Comparison of ENCODE assay signal across 22 cellular contexts in the genomic region with DNA sequence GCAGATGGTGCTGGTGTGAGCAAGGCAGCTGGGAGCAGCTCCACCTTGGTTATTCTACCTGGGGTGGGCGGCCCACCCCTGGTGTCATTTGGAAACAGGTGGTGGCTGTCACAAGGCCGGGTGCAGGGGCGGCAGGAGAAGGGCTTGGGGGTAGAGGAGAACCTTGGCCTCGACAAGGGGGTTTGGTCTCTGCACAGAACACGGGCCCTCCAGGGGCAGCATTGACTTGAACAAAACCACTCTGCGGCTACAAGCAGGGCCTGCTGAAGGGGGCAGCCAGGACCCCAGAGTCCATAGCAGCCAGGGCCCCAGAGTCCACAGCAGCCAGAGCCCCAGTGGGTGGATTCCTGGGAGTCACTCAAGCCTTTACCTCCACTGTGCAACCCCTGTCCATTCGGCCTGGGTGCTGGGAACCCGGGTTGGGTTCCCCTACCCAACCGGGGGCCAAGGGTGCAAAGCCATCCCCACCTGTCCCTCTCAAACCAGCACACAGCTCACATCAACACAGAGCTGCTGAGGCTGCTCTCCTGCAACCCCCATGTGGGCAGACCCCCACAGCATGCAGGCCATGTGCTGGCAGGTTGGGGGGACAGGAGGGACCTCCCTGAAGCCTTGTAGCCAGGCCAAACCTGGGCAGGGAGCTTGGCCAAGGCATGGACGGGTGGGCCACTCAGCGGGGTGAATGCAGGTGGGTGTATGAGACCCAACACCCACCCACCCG. TPM values are rescaled to one million over a fixed set of nuclear protein-coding genes. Genes with fewer than 3 reads are reported as not detected.
DNase-seq lines count a peak whose midpoint lies in the region; ATAC-seq, FAIRE-seq and TF ChIP-seq lines count a peak whose summit lies in the region.
"Had no signal": no experiment of that assay in that cellular context is flagged by ENCODE, and none has a peak within 500 bp of the region (broad histone marks: within the 10 kb centered on the region; RNA-seq: fewer than 3 reads in every experiment).

No MANE protein-coding gene starts in this region.

- no peaks in the 10 kb centered on the region for H3K9me3 ChIP-seq in osteoblast (ENCODE audit: low read depth, low read length)

- no peak overlapping the region for H3K4me2 ChIP-seq in osteoblast (ENCODE audit: insufficient read depth, low read length)

- no peak for DNase-seq in activated CD4-positive, alpha-beta T cell treated with anti-CD3 and anti-CD28 coated beads, Interleukin-2, amount 10 ng/mL, durations not matched to agents 7 days and 5 days
- DNase-seq in activated CD4-positive, alpha-beta T cell treated with anti-CD3 and anti-CD28 coated beads for 36 hours: no peak
- DNase-seq in COLO668 (lab: John Stamatoyannopoulos, UW; ENCODE audit: unreplicated experiment): peak; percentile 26
- DNase-seq in effector memory CD8-positive, alpha-beta T cell: no peak
- peak; percentile 53 for DNase-seq in osteoblast (ENCODE audit: insufficient read length, low spot score, missing footprints)
- no peak for DNase-seq in occipital lobe (lab: John Stamatoyannopoulos, UW)
- DNase-seq in C1 segment of cervical spinal cord (lab: John Stamatoyannopoulos, UW): no peak
- no peak for DNase-seq in GM19239 (ENCODE audit: insufficient read length, low spot score)
- DNase-seq: AML-193, DMS153, GF-D8, GOT3, KG1, MV-4-11, NCI-H187 treated with DMSO at 0.1 percent for 48 hours, NCI-H345, NCI-H524 treated with DMSO at 0.1 percent for 48 hours, SHP77 treated with DMSO at 0.1 percent for 48 hours had no signal

- H3K27me3 Mint-ChIP-seq in activated CD4-positive, alpha-beta T cell treated with anti-CD3 and anti-CD28 coated beads, Interleukin-2, amount 10 ng/mL, durations not matched to agents 7 days and 5 days: no peaks in the 10 kb centered on the region
- H3K27me3 Mint-ChIP-seq in activated CD4-positive, alpha-beta T cell treated with anti-CD3 and anti-CD28 coated beads for 36 hours: no peaks in the 10 kb centered on the region
- H3K27me3 Mint-ChIP-seq in effector memory CD8-positive, alpha-beta T cell: no peaks in the 10 kb centered on the region

- peaks cover 55% of the 10 kb centered on the region for H3K4me1 Mint-ChIP-seq in activated CD4-positive, alpha-beta T cell treated with anti-CD3 and anti-CD28 coated beads, Interleukin-2, amount 10 ng/mL, durations not matched to agents 7 days and 5 days
- H3K4me1 Mint-ChIP-seq in activated CD4-positive, alpha-beta T cell treated with anti-CD3 and anti-CD28 coated beads for 36 hours: peaks cover 38% of the 10 kb centered on the region
- peaks cover 46 to 47% of the 10 kb centered on the region in 2 donors for H3K4me1 Mint-ChIP-seq in effector memory CD8-positive, alpha-beta T cell (ENCODE audit: low read depth in 2 of 2)

- H4K20me1 ChIP-seq in osteoblast (ENCODE audit: insufficient read depth, low read length): peaks cover 35% of the 10 kb centered on the region

- no peak for TF ChIP-seq CTCF in osteoblast (IDR thresholded peaks at IDR 0.05; ENCODE audit: extremely low read depth, low read depth, low read length)

- peaks cover under 1% of the 10 kb centered on the region for H3K4me1 ChIP-seq in osteoblast (ENCODE audit: insufficient read depth, low read length)

- H3K4me3 ChIP-seq in osteoblast (ENCODE audit: insufficient read depth, low read length): no peak overlapping the region

- H3K27me3 ChIP-seq in osteoblast (ENCODE audit: insufficient read depth, low read length): no peaks in the 10 kb centered on the region

- H3K4me3 Mint-ChIP-seq in activated CD4-positive, alpha-beta T cell treated with anti-CD3 and anti-CD28 coated beads, Interleukin-2, amount 10 ng/mL, durations not matched to agents 7 days and 5 days: no peak overlapping the region
- no peak overlapping the region for H3K4me3 Mint-ChIP-seq in activated CD4-positive, alpha-beta T cell treated with anti-CD3 and anti-CD28 coated beads for 36 hours
- H3K4me3 Mint-ChIP-seq in effector memory CD8-positive, alpha-beta T cell: no peak overlapping the region
- H3K4me3 Mint-ChIP-seq: CD14-positive monocyte had no signal

- no peak for FAIRE-seq in GM19239 (lab: Jason Lieb, UNC)

- H3K9me3 Mint-ChIP-seq in activated CD4-positive, alpha-beta T cell treated with anti-CD3 and anti-CD28 coated beads, Interleukin-2, amount 10 ng/mL, durations not matched to agents 7 days and 5 days: no peaks in the 10 kb centered on the region
- H3K9me3 Mint-ChIP-seq in activated CD4-positive, alpha-beta T cell treated with anti-CD3 and anti-CD28 coated beads for 36 hours (ENCODE audit: low read depth): no peaks in the 10 kb centered on the region
- H3K9me3 Mint-ChIP-seq in effector memory CD8-positive, alpha-beta T cell: no peaks in the 10 kb centered on the region

- intact Hi-C loops in activated CD4-positive, alpha-beta T cell treated with anti-CD3 and anti-CD28 coated beads for 36 hours (cut with DNase I, micrococcal nuclease): no loop called here

- no peak for ATAC-seq in activated CD4-positive, alpha-beta T cell treated with anti-CD3 and anti-CD28 coated beads for 36 hours
- ATAC-seq in effector memory CD8-positive, alpha-beta T cell (replicated peaks): no peak

- CTCF ChIA-PET in activated CD4-positive, alpha-beta T cell treated with anti-CD3 and anti-CD28 coated beads, Interleukin-2, amount 10 ng/mL, durations not matched to agents 7 days and 5 days (lab: Charles Lee): interaction anchor here (1.4 kb wide), 1 partner anchor 12 kb away, joined by 4 read pairs; no protein-coding TSS in a partner anchor
- CTCF ChIA-PET in activated CD4-positive, alpha-beta T cell treated with anti-CD3 and anti-CD28 coated beads for 36 hours (lab: Charles Lee): no interaction called here

- peaks cover 49% of the 10 kb centered on the region for H3K79me2 ChIP-seq in osteoblast (ENCODE audit: insufficient read depth, low read length)

- H3K27ac Mint-ChIP-seq in activated CD4-positive, alpha-beta T cell treated with anti-CD3 and anti-CD28 coated beads, Interleukin-2, amount 10 ng/mL, durations not matched to agents 7 days and 5 days: peak overlapping the region; percentile 64
- H3K27ac Mint-ChIP-seq in activated CD4-positive, alpha-beta T cell treated with anti-CD3 and anti-CD28 coated beads for 36 hours: no peak overlapping the region
- peak overlapping the region; percentile 77 to 87 for H3K27ac Mint-ChIP-seq in effector memory CD8-positive, alpha-beta T cell

- no peak overlapping the region for H3K27ac ChIP-seq in osteoblast (ENCODE audit: low read depth, low read length)
- H3K27ac ChIP-seq: 22Rv1 had no signal

- peaks cover 62% of the 10 kb centered on the region for H3K36me3 Mint-ChIP-seq in activated CD4-positive, alpha-beta T cell treated with anti-CD3 and anti-CD28 coated beads, Interleukin-2, amount 10 ng/mL, durations not matched to agents 7 days and 5 days (ENCODE audit: low read depth)
- H3K36me3 Mint-ChIP-seq in activated CD4-positive, alpha-beta T cell treated with anti-CD3 and anti-CD28 coated beads for 36 hours (ENCODE audit: low read depth): peaks cover 40% of the 10 kb centered on the region
- H3K36me3 Mint-ChIP-seq in effector memory CD8-positive, alpha-beta T cell (ENCODE audit: insufficient read depth): peaks cover 49% of the 10 kb centered on the region

- H3K36me3 ChIP-seq in osteoblast (ENCODE audit: insufficient read depth, low read length): peaks cover 38% of the 10 kb centered on the region

- POLR2A ChIA-PET in activated CD4-positive, alpha-beta T cell treated with anti-CD3 and anti-CD28 coated beads, Interleukin-2, amount 10 ng/mL, durations not matched to agents 7 days and 5 days (lab: Charles Lee): no interaction called here
- POLR2A ChIA-PET in activated CD4-positive, alpha-beta T cell treated with anti-CD3 and anti-CD28 coated beads for 36 hours (lab: Charles Lee): no interaction called here

- no peak overlapping the region for H2AFZ ChIP-seq in osteoblast (ENCODE audit: low read length)

RNA-seq across cellular contexts. Expression of a gene that starts 7.7 kb away (rescaled TPM):
- total RNA-seq in activated CD4-positive, alpha-beta T cell treated with anti-CD3 and anti-CD28 coated beads, Interleukin-2, amount 10 ng/mL, durations not matched to agents 7 days and 5 days: 10 to 100 TPM; 54.4 to 62.4 TPM
- total RNA-seq in activated CD4-positive, alpha-beta T cell treated with anti-CD3 and anti-CD28 coated beads for 36 hours: 10 to 100 TPM; 27.0 to 33.3 TPM
- total RNA-seq in osteoblast: 22.1 and 25.7 TPM in 2 replicates
- total RNA-seq in occipital lobe: 10.9 TPM

RNA-seq across cellular contexts. Expression of a gene that starts 17.8 kb away (rescaled TPM):
- under 1 TPM; 0.73 to 0.99 TPM for total RNA-seq in activated CD4-positive, alpha-beta T cell treated with anti-CD3 and anti-CD28 coated beads, Interleukin-2, amount 10 ng/mL, durations not matched to agents 7 days and 5 days
- 1 to 10 TPM; 1.2 to 1.3 TPM for total RNA-seq in activated CD4-positive, alpha-beta T cell treated with anti-CD3 and anti-CD28 coated beads for 36 hours
- total RNA-seq in osteoblast (under 0.01 TPM in 1 of 2 replicates, not detected in the other), occipital lobe (0.78 TPM)
- total RNA-seq: Daoy, RPMI7951 had no signal

Comparison
In these comparisons a context has a peak if more than half of its experiments do, and no peak if none do; other contexts are left out.
1. DNase-seq: peak in COLO668 (single experiment) and osteoblast (single experiment); none in activated CD4-positive, alpha-beta T cell treated with anti-CD3 and anti-CD28 coated beads, Interleukin-2, amount 10 ng/mL, durations not matched to agents 7 days and 5 days (single experiment), activated CD4-positive, alpha-beta T cell treated with anti-CD3 and anti-CD28 coated beads for 36 hours (single experiment), effector memory CD8-positive, alpha-beta T cell (0 of 3), occipital lobe (single experiment), C1 segment of cervical spinal cord (0 of 14) and GM19239 (single experiment).